18 cellular contexts compared by ENCODE assay signal in the genomic region with DNA sequence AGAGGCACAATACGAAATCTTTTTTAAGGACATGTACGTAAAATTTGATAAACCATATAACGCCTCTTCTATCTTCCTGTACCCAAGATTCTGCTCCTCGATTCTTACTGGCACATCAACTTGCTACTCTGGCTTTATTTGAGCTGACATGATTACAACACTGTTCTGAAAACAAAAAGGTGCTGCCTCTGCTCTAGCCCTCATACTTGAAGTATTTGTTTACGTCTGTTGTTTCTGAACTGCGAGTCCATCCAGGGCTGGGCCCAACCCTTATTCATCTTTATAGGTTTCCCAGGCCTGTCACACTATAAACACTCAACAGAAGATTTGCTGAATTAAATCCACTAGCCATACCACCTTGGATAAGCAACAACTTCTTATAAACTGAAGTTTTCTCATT.
DNase-seq lines count a peak whose midpoint lies in the region; ATAC-seq and TF ChIP-seq lines count a peak whose summit lies in the region.
"Had no signal": no experiment of that assay in that cellular context is flagged by ENCODE, and none has a peak within 500 bp of the region (broad histone marks: within the 10 kb centered on the region; RNA-seq: fewer than 3 reads in every experiment).

No MANE protein-coding gene starts in this region.

- H3K4me1 ChIP-seq in breast epithelium (peaks cover 2 to 6% of the 10 kb centered on the region in 2 donors), prostate gland (replicated peaks) (no peaks in the 10 kb centered on the region)

- peaks cover 17% of the 10 kb centered on the region for H3K36me3 Mint-ChIP-seq in MCF 10A (ENCODE audit: insufficient read depth, unreplicated experiment)
- peaks cover 14% of the 10 kb centered on the region for H3K36me3 Mint-ChIP-seq in mesothelial cell of epicardium
- H3K36me3 Mint-ChIP-seq: IgD-negative memory B cell had no signal

- POLR2A ChIA-PET in MCF 10A (lab: Yijun Ruan, JAX) = no interaction called here

- peaks cover 7% of the 10 kb centered on the region for H3K9me3 Mint-ChIP-seq in MCF 10A (ENCODE audit: unreplicated experiment)
- H3K9me3 Mint-ChIP-seq in mesothelial cell of epicardium = no peaks in the 10 kb centered on the region
- H3K9me3 Mint-ChIP-seq: IgD-negative memory B cell had no signal

- peak overlapping the region; percentile 33 to 54 for H3K27ac ChIP-seq in breast epithelium
- H3K27ac ChIP-seq in prostate gland = peak overlapping the region; percentile 34 to 56
- H3K27ac ChIP-seq: C4-2B, PC-9, tibial nerve had no signal

- H3K36me3 ChIP-seq in breast epithelium (no peaks in the 10 kb centered on the region), prostate gland (no peaks in the 10 kb centered on the region)
- H3K36me3 ChIP-seq: spleen, tibial nerve had no signal

- H3K9me3 ChIP-seq in breast epithelium (no peaks in the 10 kb centered on the region), prostate gland (no peaks in the 10 kb centered on the region)
- H3K9me3 ChIP-seq: spleen, tibial nerve had no signal

- peaks cover 31% of the 10 kb centered on the region for H3K4me1 Mint-ChIP-seq in MCF 10A (ENCODE audit: insufficient read depth, unreplicated experiment)
- H3K4me1 Mint-ChIP-seq in mesothelial cell of epicardium = peaks cover 65% of the 10 kb centered on the region

- no peaks in the 10 kb centered on the region for H3K27me3 Mint-ChIP-seq in MCF 10A (ENCODE audit: insufficient read depth, unreplicated experiment)
- no peaks in the 10 kb centered on the region for H3K27me3 Mint-ChIP-seq in mesothelial cell of epicardium (ENCODE audit: low read depth)
- H3K27me3 Mint-ChIP-seq: activated CD4-positive, alpha-beta T cell treated with anti-CD3 and anti-CD28 coated beads for 36 hours had no signal

- H3K27ac Mint-ChIP-seq in MCF 10A (ENCODE audit: low read depth, unreplicated experiment) = no peak overlapping the region
- peak overlapping the region; percentile 13 for H3K27ac Mint-ChIP-seq in mesothelial cell of epicardium
- H3K27ac Mint-ChIP-seq: activated CD4-positive, alpha-beta T cell treated with anti-CD3 and anti-CD28 coated beads for 36 hours; IgD-negative memory B cell had no signal

- no TSS peak for BruUV-seq in MCF 10A (replicated peaks; lab: Mats Ljungman, UMichigan)

- 33% methylated on average over 6 of the region's 6 CpGs for WGBS in prostate gland

- CTCF ChIA-PET in MCF 10A (lab: Yijun Ruan, JAX) = no interaction called here

- no peak for ATAC-seq in GM19023 (IDR thresholded peaks at IDR 0.05; ENCODE audit: unreplicated experiment)
- ATAC-seq in GM21367 (IDR thresholded peaks at IDR 0.05; ENCODE audit: unreplicated experiment) = no peak
- ATAC-seq: activated CD4-positive, alpha-beta T cell treated with anti-CD3 and anti-CD28 coated beads for 36 hours had no signal

- TF ChIP-seq POLR2A in breast epithelium (IDR thresholded peaks at IDR 0.05) (no peak), prostate gland (IDR thresholded peaks at IDR 0.05) (no peak)

- H3K4me3 ChIP-seq in breast epithelium (no peak overlapping the region), prostate gland (no peak overlapping the region)
- H3K4me3 ChIP-seq: PC-9, spleen, tibial nerve had no signal

- no peaks in the 10 kb centered on the region for H3K27me3 ChIP-seq in breast epithelium
- H3K27me3 ChIP-seq in prostate gland (replicated peaks; ENCODE audit: insufficient read depth) = no peaks in the 10 kb centered on the region
- H3K27me3 ChIP-seq: tibial nerve had no signal

- no peak overlapping the region for H3K4me3 Mint-ChIP-seq in MCF 10A (ENCODE audit: unreplicated experiment)
- no peak overlapping the region for H3K4me3 Mint-ChIP-seq in mesothelial cell of epicardium
- H3K4me3 Mint-ChIP-seq: activated CD4-positive, alpha-beta T cell treated with anti-CD3 and anti-CD28 coated beads for 36 hours; IgD-negative memory B cell had no signal

- TF ChIP-seq CTCF in breast epithelium (IDR thresholded peaks at IDR 0.05) (no peak), MCF 10A (IDR thresholded peaks at IDR 0.05; ENCODE audit: unreplicated experiment) (no peak), mesothelial cell of epicardium (IDR thresholded peaks at IDR 0.05; ENCODE audit: unreplicated experiment) (no peak), prostate gland (IDR thresholded peaks at IDR 0.05) (no peak)

- no peak for DNase-seq in breast epithelium (ENCODE audit: low spot score in 2 of 2)
- no peak for DNase-seq in MCF 10A (ENCODE audit: unreplicated experiment)
- no peak for DNase-seq in mesothelial cell of epicardium (ENCODE audit: low spot score in 2 of 2, unreplicated experiment in 2 of 2)
- DNase-seq in prostate gland (ENCODE audit: low spot score) = peak; percentile 61
- DNase-seq in DMS79 (lab: John Stamatoyannopoulos, UW) = no peak
- no peak for DNase-seq in GDM1 (lab: John Stamatoyannopoulos, UW)
- DNase-seq: activated CD4-positive, alpha-beta T cell treated with anti-CD3 and anti-CD28 coated beads for 36 hours; activated CD8-positive, alpha-beta memory T cell treated with anti-CD3 and anti-CD28 coated beads, Interleukin-2, amount 50 U/mL, for 48 hours; activated naive CD4-positive, alpha-beta T cell treated with Interleukin-2 at 50 U/mL for 16 hours; H7; NCI-H2029; PC-9; spleen had no signal

- intact Hi-C loops in breast epithelium (cut with DNase I; ENCODE audit: low total_unique reads) (no loop called here), MCF 10A (cut with micrococcal nuclease) (no loop called here), prostate gland (cut with DNase I) (loop anchor here (5.0 to 10.0 kb wide), 2 partner anchors 99 to 216 kb away; partner anchors contain the start of gene SVIL)
